Comparison of ENCODE assay signal across 8 cellular contexts in genomic region chr18:58781627-58782194, GRCh38.
DNase-seq lines count a peak whose midpoint lies in the region; ATAC-seq and FAIRE-seq lines count a peak whose summit lies in the region.

No MANE protein-coding gene starts in this region.

- H3K23ac ChIP-seq in trophoblast cell (ENCODE audit: low read length) = no peak overlapping the region

- peak; percentile 77 for ATAC-seq in GM21619 (IDR thresholded peaks at IDR 0.05; ENCODE audit: unreplicated experiment)

- peaks cover 8% of the 10 kb centered on the region for H3K79me2 ChIP-seq in trophoblast cell (ENCODE audit: control insufficient read depth, insufficient read depth, low read length, poor library complexity)

- peak overlapping the region; percentile 2 for H3K4ac ChIP-seq in trophoblast cell (ENCODE audit: low read depth, low read length)

- H3K9me3 ChIP-seq in trophoblast cell (ENCODE audit: insufficient read depth, low read depth, low read length) = peaks cover 1% of the 10 kb centered on the region

- no peak overlapping the region for H3K18ac ChIP-seq in trophoblast cell (ENCODE audit: low read length)

- H2BK120ac ChIP-seq in trophoblast cell (ENCODE audit: insufficient read depth, low read length, poor library complexity) = no peak overlapping the region

- H2AFZ ChIP-seq in trophoblast cell (ENCODE audit: insufficient read depth, low read length, poor library complexity) = no peak overlapping the region

- H3K4me3 ChIP-seq in trophoblast cell (ENCODE audit: low read depth, low read length) = peak overlapping the region; percentile 3

- H3K9ac ChIP-seq in trophoblast cell (ENCODE audit: low read length) = no peak overlapping the region

- no peak overlapping the region for H3K14ac ChIP-seq in trophoblast cell (ENCODE audit: low read length)

- peak overlapping the region; percentile 22 for H4K91ac ChIP-seq in trophoblast cell (ENCODE audit: low read depth, low read length)

- H3K27me3 ChIP-seq in trophoblast cell (ENCODE audit: insufficient read depth, low read length) = no peaks in the 10 kb centered on the region

- no peak overlapping the region for H4K8ac ChIP-seq in trophoblast cell (ENCODE audit: low read depth, low read length)

- H3K4me1 ChIP-seq in trophoblast cell (ENCODE audit: control insufficient read depth in 1 of 2, insufficient read depth in 2 of 2, low read length in 2 of 2) = peaks cover 10 to 12% of the 10 kb centered on the region in 2 experiments

- FAIRE-seq in urothelium cell line (lab: Jason Lieb, UNC) = peak; percentile 78

- DNase-seq in COR-L47 (lab: John Stamatoyannopoulos, UW) = peak; percentile 85
- peak; percentile 72 for DNase-seq in MV-4-11 (lab: John Stamatoyannopoulos, UW)
- peak; percentile 74 for DNase-seq in SK-N-DZ (ENCODE audit: low spot score)
- peak in 3 of 4 experiments; percentile 15 to 46 (median 22) for DNase-seq in activated naive CD4-positive, alpha-beta T cell (lab: John Stamatoyannopoulos, UW)
- DNase-seq in glomerular endothelial cell (ENCODE audit: extremely low read depth, low read depth, low spot score) = peak; percentile 51
- DNase-seq in trophoblast cell = peak; percentile 69 to 92
- peak; percentile 49 for DNase-seq in urothelium cell line (ENCODE audit: low spot score)

- 100% methylated on average over 1 of the region's 10 CpGs for WGBS in trophoblast cell (ENCODE audit: extremely low coverage, insufficient coverage, insufficient read length)

- H2BK5ac ChIP-seq in trophoblast cell (ENCODE audit: low read depth, low read length, poor library complexity) = no peak overlapping the region

- H3K36me3 ChIP-seq in trophoblast cell (ENCODE audit: control insufficient read depth in 1 of 2, insufficient read depth in 2 of 2, low read length in 2 of 2) = no peaks in the 10 kb centered on the region

- H3K27ac ChIP-seq in trophoblast cell (ENCODE audit: low read depth, low read length) = no peak overlapping the region

- no peak overlapping the region for H3K4me2 ChIP-seq in trophoblast cell (ENCODE audit: low read length)

- peak overlapping the region; percentile 93 for H2AK5ac ChIP-seq in trophoblast cell (ENCODE audit: low read length)

- H4K12ac ChIP-seq in trophoblast cell (ENCODE audit: low read depth, low read length) = no peak overlapping the region

- peaks cover 21% of the 10 kb centered on the region for H3K79me1 ChIP-seq in trophoblast cell (ENCODE audit: low read length)

- peak overlapping the region; percentile 88 for H2BK12ac ChIP-seq in trophoblast cell (ENCODE audit: low read length)

Comparison
In these comparisons a context has a peak if more than half of its experiments do, and no peak if none do; other contexts are left out.
1. DNase-seq: peak in every context shown above with its lines; median percentile 85 in COR-L47; 80 in trophoblast cell; 74 in SK-N-DZ; 72 in MV-4-11; 51 in glomerular endothelial cell; 49 in urothelium cell line; 22 in activated naive CD4-positive, alpha-beta T cell.